Comparison of ENCODE assay signal across 28 cellular contexts in the genomic region with DNA sequence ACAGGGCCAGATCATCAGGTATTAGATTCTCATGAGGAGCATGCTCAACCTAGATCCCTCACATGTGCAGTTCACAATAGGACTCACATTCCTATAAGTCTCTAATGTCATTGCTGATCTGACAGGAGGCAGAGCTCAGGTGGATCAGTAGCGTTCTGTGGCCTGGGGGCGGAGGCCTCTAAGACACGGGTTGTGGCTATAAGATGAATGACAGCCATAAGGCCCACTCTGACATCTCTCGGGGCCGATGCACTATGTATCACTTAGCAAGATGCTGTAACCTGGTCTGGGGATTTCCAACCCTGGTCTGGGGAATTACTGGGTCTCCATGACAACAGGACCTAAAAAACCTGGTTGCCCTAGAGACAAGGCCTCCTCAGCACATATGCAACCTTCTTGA.
DNase-seq lines count a peak whose midpoint lies in the region; ATAC-seq, FAIRE-seq and TF ChIP-seq lines count a peak whose summit lies in the region.
"Had no signal": no experiment of that assay in that cellular context is flagged by ENCODE, and none has a peak within 500 bp of the region (broad histone marks: within the 10 kb centered on the region; RNA-seq: fewer than 3 reads in every experiment).

No MANE protein-coding gene starts in this region.

- H3K27ac Mint-ChIP-seq in T-helper 17 cell (no peak overlapping the region), osteocyte (ENCODE audit: unreplicated experiment) (no peak overlapping the region)
- H3K27ac Mint-ChIP-seq in natural killer cell treated with Interleukin-12 subunit alpha and Interleukin-12 subunit beta and Interleukin-15 and Interleukin-18, amount 100 ng/mL, for 72 hours, result no peak overlapping the region
- H3K27ac Mint-ChIP-seq: activated naive CD8-positive, alpha-beta T cell treated with anti-CD3 and anti-CD28 coated beads for 36 hours; IgD-negative memory B cell; nephron progenitor cell had no signal

- TF ChIP-seq CTCF in GM12865 (IDR thresholded peaks at IDR 0.05; ENCODE audit: insufficient read depth, low read depth, low read length, missing control alignments) (no peak), osteocyte (IDR thresholded peaks at IDR 0.05) (no peak), SK-N-SH (IDR thresholded peaks at IDR 0.05) (no peak)

- no peak for FAIRE-seq in HTR-8/SVneo (lab: Jason Lieb, UNC)
- FAIRE-seq: D721Med, GM12892, GM19239, keratinocyte had no signal

- no peak overlapping the region for H2AFZ ChIP-seq in SK-N-SH (ENCODE audit: low read depth)
- H2AFZ ChIP-seq: parathyroid adenoma had no signal

- H3K27me3 Mint-ChIP-seq in T-helper 17 cell (peaks cover 5% of the 10 kb centered on the region), osteocyte (ENCODE audit: unreplicated experiment) (no peaks in the 10 kb centered on the region)
- H3K27me3 Mint-ChIP-seq in natural killer cell treated with Interleukin-12 subunit alpha and Interleukin-12 subunit beta and Interleukin-15 and Interleukin-18, amount 100 ng/mL, for 72 hours, result peaks cover 7 to 9% of the 10 kb centered on the region in 2 donors
- H3K27me3 Mint-ChIP-seq: activated naive CD8-positive, alpha-beta T cell treated with anti-CD3 and anti-CD28 coated beads for 36 hours; IgD-negative memory B cell had no signal

- H3K4me3 ChIP-seq in GM12865 (ENCODE audit: low read depth, low read length), result no peak overlapping the region
- H3K4me3 ChIP-seq in SK-N-SH (ENCODE audit: low read depth in 2 of 2, low read length in 1 of 2), result no peak overlapping the region
- H3K4me3 ChIP-seq: ascending aorta, cardiac muscle cell, colonic mucosa, mucosa of descending colon had no signal

- H3K9me2 ChIP-seq in SK-N-SH, result no peaks in the 10 kb centered on the region

- H3K9me3 ChIP-seq in T-helper 17 cell (ENCODE audit: control insufficient read depth, low read length, poor library complexity, severe bottlenecking) (no peaks in the 10 kb centered on the region), SK-N-SH (no peaks in the 10 kb centered on the region)
- H3K9me3 ChIP-seq: ascending aorta, colonic mucosa, mucosa of descending colon had no signal

- H3K4me1 ChIP-seq in SK-N-SH (ENCODE audit: control insufficient read depth in 1 of 2, insufficient read depth in 2 of 2, low read depth in 1 of 2, low read length in 1 of 2), result no peaks in the 10 kb centered on the region; a peak in 1 of 4 replicates
- H3K4me1 ChIP-seq: ascending aorta, colonic mucosa, parathyroid adenoma had no signal

- ATAC-seq in activated CD4-positive, CD25-positive, alpha-beta regulatory T cell treated with anti-CD3 and anti-CD28 coated beads, Interleukin-2, amount 50 U/mL, for 24 hours, result peak; percentile 78 to 79
- ATAC-seq in T-helper 17 cell, result peak; percentile 41
- ATAC-seq in natural killer cell treated with Interleukin-12 subunit alpha and Interleukin-12 subunit beta and Interleukin-15 and Interleukin-18, amount 100 ng/mL, for 72 hours, result no peak
- ATAC-seq: mucosa of descending colon had no signal

- H3K79me2 ChIP-seq in SK-N-SH (ENCODE audit: insufficient read depth), result no peaks in the 10 kb centered on the region
- H3K79me2 ChIP-seq: parathyroid adenoma had no signal

- DNase-seq in activated CD4-positive, CD25-positive, alpha-beta regulatory T cell (lab: John Stamatoyannopoulos, UW), result no peak
- DNase-seq in GM12865 (ENCODE audit: low read depth) (peak; percentile 65), T-helper 17 cell (no peak), osteocyte (ENCODE audit: extremely low spot score, unreplicated experiment) (peak; percentile 60), HTR-8/SVneo (ENCODE audit: insufficient read length, low spot score) (no peak), SK-N-SH (no peak)
- no peak for DNase-seq in natural killer cell treated with Interleukin-12 subunit alpha and Interleukin-12 subunit beta and Interleukin-15 and Interleukin-18, amount 100 ng/mL, for 72 hours (ENCODE audit: low spot score)
- DNase-seq: activated CD4-positive, CD25-positive, alpha-beta regulatory T cell treated with anti-CD3 and anti-CD28 coated beads, Interleukin-2, amount 50 U/mL, for 72 hours; activated naive CD8-positive, alpha-beta T cell treated with anti-CD3 and anti-CD28 coated beads for 36 hours; colonic mucosa; effector memory CD4-positive, alpha-beta T cell; erythroblast; HCEC 1CT; mucosa of descending colon; NCI-H1105; NCI-H187 treated with DMSO at 0.1 percent for 48 hours; NCI-H526 treated with DMSO at 0.1 percent for 48 hours; nephron progenitor cell; stimulated activated CD4-positive, alpha-beta T cell treated with anti-CD3 and anti-CD28 coated beads, Interleukin-2, amount 100 ng/mL, for 48 hours had no signal

- no peak overlapping the region for H3K9ac ChIP-seq in SK-N-SH
- H3K9ac ChIP-seq: parathyroid adenoma had no signal

- TF ChIP-seq EP300 in SK-N-SH (IDR thresholded peaks at IDR 0.05; ENCODE audit: borderline replicate concordance in 1 of 2, low read depth in 1 of 2, low read length in 1 of 2), result no peak

- no peaks in the 10 kb centered on the region for H3F3A ChIP-seq in SK-N-SH (replicated peaks; ENCODE audit: insufficient read depth)

- peaks cover 9% of the 10 kb centered on the region for H3K9me3 Mint-ChIP-seq in osteocyte (ENCODE audit: unreplicated experiment)
- no peaks in the 10 kb centered on the region for H3K9me3 Mint-ChIP-seq in natural killer cell treated with Interleukin-12 subunit alpha and Interleukin-12 subunit beta and Interleukin-15 and Interleukin-18, amount 100 ng/mL, for 72 hours
- H3K9me3 Mint-ChIP-seq: activated naive CD8-positive, alpha-beta T cell treated with anti-CD3 and anti-CD28 coated beads for 36 hours; IgD-negative memory B cell; nephron progenitor cell had no signal

- no peak for TF ChIP-seq RAD21 in SK-N-SH (IDR thresholded peaks at IDR 0.05; ENCODE audit: low read length)

- POLR2A ChIA-PET in SK-N-SH (lab: Yijun Ruan, JAX), result no interaction called here

- no peak overlapping the region for H3K27ac ChIP-seq in SK-N-SH (ENCODE audit: low read depth in 2 of 2, low read length in 1 of 2)
- H3K27ac ChIP-seq: ascending aorta, cardiac muscle cell, colonic mucosa, parathyroid adenoma had no signal

- CTCF ChIA-PET in SK-N-SH (lab: Yijun Ruan, JAX), result no interaction called here

- H4K20me1 ChIP-seq in SK-N-SH (ENCODE audit: insufficient read depth), result no peaks in the 10 kb centered on the region

- no peaks in the 10 kb centered on the region for H3K36me3 ChIP-seq in SK-N-SH (replicated peaks in 1 of 2; ENCODE audit: control insufficient read depth in 1 of 2, insufficient read depth in 2 of 2, low read length in 1 of 2)
- H3K36me3 ChIP-seq: ascending aorta, cardiac muscle cell, colonic mucosa had no signal

- H3K27me3 ChIP-seq in SK-N-SH (ENCODE audit: insufficient read depth), result no peaks in the 10 kb centered on the region
- H3K27me3 ChIP-seq: ascending aorta, cardiac muscle cell, colonic mucosa had no signal

- H3K4me3 Mint-ChIP-seq in T-helper 17 cell, result no peak overlapping the region
- no peak overlapping the region for H3K4me3 Mint-ChIP-seq in osteocyte (ENCODE audit: unreplicated experiment)
- no peak overlapping the region for H3K4me3 Mint-ChIP-seq in natural killer cell treated with Interleukin-12 subunit alpha and Interleukin-12 subunit beta and Interleukin-15 and Interleukin-18, amount 100 ng/mL, for 72 hours
- H3K4me3 Mint-ChIP-seq: activated naive CD8-positive, alpha-beta T cell treated with anti-CD3 and anti-CD28 coated beads for 36 hours; IgD-negative memory B cell; nephron progenitor cell had no signal

- H3K4me2 ChIP-seq in SK-N-SH, result no peak overlapping the region

- H3K4me1 Mint-ChIP-seq in T-helper 17 cell (peaks cover 2% of the 10 kb centered on the region), osteocyte (ENCODE audit: unreplicated experiment) (no peaks in the 10 kb centered on the region)
- H3K4me1 Mint-ChIP-seq in natural killer cell treated with Interleukin-12 subunit alpha and Interleukin-12 subunit beta and Interleukin-15 and Interleukin-18, amount 100 ng/mL, for 72 hours (ENCODE audit: low read depth in 2 of 2), result no peaks in the 10 kb centered on the region
- H3K4me1 Mint-ChIP-seq: activated naive CD8-positive, alpha-beta T cell treated with anti-CD3 and anti-CD28 coated beads for 36 hours; IgD-negative memory B cell; nephron progenitor cell had no signal

- WGBS in SK-N-SH (ENCODE audit: low lambda C conversion rate), result 69% methylated on average over 5 of the region's 5 CpGs

- H3K36me3 Mint-ChIP-seq in T-helper 17 cell (ENCODE audit: low read depth), result no peaks in the 10 kb centered on the region
- no peaks in the 10 kb centered on the region for H3K36me3 Mint-ChIP-seq in osteocyte (ENCODE audit: unreplicated experiment)
- H3K36me3 Mint-ChIP-seq in natural killer cell treated with Interleukin-12 subunit alpha and Interleukin-12 subunit beta and Interleukin-15 and Interleukin-18, amount 100 ng/mL, for 72 hours, result no peaks in the 10 kb centered on the region
- H3K36me3 Mint-ChIP-seq: activated naive CD8-positive, alpha-beta T cell treated with anti-CD3 and anti-CD28 coated beads for 36 hours; IgD-negative memory B cell had no signal

TF ChIP-seq in SK-N-SH, 30 proteins besides CTCF, POLR2A, EP300 and RAD21:
- no peak for TF ChIP-seq TCF12 (IDR thresholded peaks at IDR 0.05)
- no peak for TF ChIP-seq GATA2 (CRISPR knock-in tag; IDR thresholded peaks at IDR 0.05)
TF ChIP-seq in SK-N-SH: peak in this region for 0.

Comparison
In these comparisons a context has a peak if more than half of its experiments do, and no peak if none do; other contexts are left out.
1. ATAC-seq: peak in activated CD4-positive, CD25-positive, alpha-beta regulatory T cell treated with anti-CD3 and anti-CD28 coated beads, Interleukin-2, amount 50 U/mL, for 24 hours (2 of 2) and T-helper 17 cell (single experiment); none in natural killer cell treated with Interleukin-12 subunit alpha and Interleukin-12 subunit beta and Interleukin-15 and Interleukin-18, amount 100 ng/mL, for 72 hours (0 of 2).
2. DNase-seq: peak in GM12865 (single experiment) and osteocyte (single experiment); none in activated CD4-positive, CD25-positive, alpha-beta regulatory T cell (0 of 4), T-helper 17 cell (0 of 3), HTR-8/SVneo (single experiment), SK-N-SH (single experiment) and natural killer cell treated with Interleukin-12 subunit alpha and Interleukin-12 subunit beta and Interleukin-15 and Interleukin-18, amount 100 ng/mL, for 72 hours (single experiment).